In the genomic region with DNA sequence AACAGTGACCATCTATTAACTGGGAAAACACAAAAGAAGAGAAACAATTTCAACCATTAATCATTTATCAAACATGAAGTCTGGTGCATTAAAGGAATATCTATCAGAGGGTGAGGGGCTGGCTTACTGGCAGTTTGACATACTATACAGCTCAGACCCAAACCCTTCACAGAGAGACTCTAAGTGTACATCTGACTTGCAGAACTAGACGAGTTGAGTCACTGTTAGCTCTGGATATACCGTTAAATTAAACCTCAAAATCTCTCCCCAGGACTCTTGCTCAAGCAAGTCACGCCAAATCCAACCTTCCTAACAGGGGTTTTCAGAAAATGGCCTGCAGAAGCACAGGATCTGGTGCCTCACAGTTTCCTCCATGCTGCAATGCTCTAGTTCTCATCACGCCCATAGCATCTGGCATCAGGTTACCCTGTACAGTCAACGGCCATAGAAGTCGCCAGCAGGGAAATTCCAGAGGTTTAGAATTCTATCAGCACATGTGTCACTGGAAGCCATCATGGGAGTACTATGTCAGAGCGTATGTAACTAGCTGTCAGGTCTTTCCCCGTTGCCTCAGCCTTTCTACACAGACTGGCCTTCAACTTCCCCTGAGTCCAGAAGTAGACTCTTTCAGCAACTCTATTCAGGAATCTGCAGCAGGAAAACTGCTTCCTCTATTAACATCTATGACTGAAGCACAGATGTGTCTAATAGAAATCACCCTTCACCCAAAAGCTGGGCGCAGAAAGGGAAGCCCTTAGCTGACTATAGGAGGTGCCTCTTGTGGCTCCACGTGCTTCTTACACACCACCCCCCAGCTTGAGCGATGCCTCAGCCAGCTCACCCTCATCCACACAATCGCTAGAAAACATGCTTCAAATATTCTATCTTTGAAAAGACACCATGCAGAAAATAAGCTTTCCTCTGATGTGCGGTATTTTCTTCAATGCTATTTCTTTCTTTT, we compare ENCODE assay signal across 8 cellular contexts. TPM values are rescaled to one million over a fixed set of nuclear protein-coding genes. Genes with fewer than 3 reads are reported as not detected.
DNase-seq lines count a peak whose midpoint lies in the region; ATAC-seq and TF ChIP-seq lines count a peak whose summit lies in the region.

No MANE protein-coding gene starts in this region.

- H3K9me3 Mint-ChIP-seq in activated CD4-positive, alpha-beta T cell treated with anti-CD3 and anti-CD28 coated beads, Interleukin-2, amount 10 ng/mL, durations not matched to agents 24 days and 14 days = no peaks in the 10 kb centered on the region

- no peaks in the 10 kb centered on the region for H3K9me3 ChIP-seq in OCI-LY7 (ENCODE audit: low read length)

- peak; percentile 42 for ATAC-seq in esophagus mucosa
- ATAC-seq in HG03097 (IDR thresholded peaks at IDR 0.05; ENCODE audit: low FRiP score, unreplicated experiment) = no peak

- H2AFZ ChIP-seq in OCI-LY7 (ENCODE audit: low read length) = no peak overlapping the region

- no peak overlapping the region for H3K4me2 ChIP-seq in OCI-LY7 (ENCODE audit: low read length)

- TF ChIP-seq CTCF in OCI-LY7 (conservative IDR thresholded peaks at IDR 0.05; ENCODE audit: low read length) = no peak

- no peak overlapping the region for H3K27ac ChIP-seq in OCI-LY7 (ENCODE audit: low read depth, low read length, poor library complexity, severe bottlenecking)

- H4K20me1 ChIP-seq in OCI-LY7 (ENCODE audit: insufficient read depth, low read length) = peaks cover 18% of the 10 kb centered on the region; the same call in 1 of the 2 replicates

- DNase-seq in activated CD4-positive, alpha-beta T cell treated with anti-CD3 and anti-CD28 coated beads, Interleukin-2, amount 10 ng/mL, durations not matched to agents 24 days and 14 days = no peak
- no peak for DNase-seq in activated CD4-positive, alpha-beta T cell treated with anti-CD3 and anti-CD28 coated beads, Interleukin-2, amount 50 U/mL, for 4 hours
- no peak for DNase-seq in OCI-LY7 (ENCODE audit: low spot score)
- peak; percentile 55 for DNase-seq in stimulated activated CD8-positive, alpha-beta memory T cell treated with anti-CD3 and anti-CD28 coated beads, Interleukin-4, amount 100 ng/mL, for 48 hours
- no peak for DNase-seq in D341Med (ENCODE audit: low spot score)
- DNase-seq in ureter (ENCODE audit: low spot score) = no peak

- peaks cover 12% of the 10 kb centered on the region for H3K4me1 ChIP-seq in OCI-LY7 (ENCODE audit: insufficient read depth, low read length, poor library complexity, severe bottlenecking)

- peak overlapping the region; percentile 35 for H3K4me3 Mint-ChIP-seq in activated CD4-positive, alpha-beta T cell treated with anti-CD3 and anti-CD28 coated beads, Interleukin-2, amount 10 ng/mL, durations not matched to agents 24 days and 14 days

- no peaks in the 10 kb centered on the region for H3K9me2 ChIP-seq in OCI-LY7 (ENCODE audit: insufficient read depth, low read length)

- peaks cover 49% of the 10 kb centered on the region for H3K4me1 Mint-ChIP-seq in activated CD4-positive, alpha-beta T cell treated with anti-CD3 and anti-CD28 coated beads, Interleukin-2, amount 10 ng/mL, durations not matched to agents 24 days and 14 days

- POLR2A ChIA-PET in OCI-LY7 (lab: Charles Lee) = interaction anchor here (0.7 to 1.0 kb wide), 3 partner anchors 9 kb away, joined by 3 to 10 read pairs (median 4); a partner anchor contains a TSS

- peaks cover 46% of the 10 kb centered on the region; the same call in 1 of the 2 replicates for H3K79me2 ChIP-seq in OCI-LY7 (ENCODE audit: insufficient read depth, low read depth, low read length)

- peaks cover 87% of the 10 kb centered on the region for H3K36me3 ChIP-seq in OCI-LY7 (ENCODE audit: insufficient read depth, low read length)

- H3K27me3 Mint-ChIP-seq in activated CD4-positive, alpha-beta T cell treated with anti-CD3 and anti-CD28 coated beads, Interleukin-2, amount 10 ng/mL, durations not matched to agents 24 days and 14 days = no peaks in the 10 kb centered on the region

- peaks cover 77% of the 10 kb centered on the region for H3K36me3 Mint-ChIP-seq in activated CD4-positive, alpha-beta T cell treated with anti-CD3 and anti-CD28 coated beads, Interleukin-2, amount 10 ng/mL, durations not matched to agents 24 days and 14 days (ENCODE audit: low read depth)

- BruUV-seq in OCI-LY7 (replicated peaks; lab: Mats Ljungman, UMichigan) = TSS peak; percentile 16

- H3K4me3 ChIP-seq in OCI-LY7 (ENCODE audit: low read depth, low read length, poor library complexity, severe bottlenecking) = no peak overlapping the region

- intact Hi-C loops in activated CD4-positive, alpha-beta T cell treated with anti-CD3 and anti-CD28 coated beads, Interleukin-2, amount 10 ng/mL, durations not matched to agents 24 days and 14 days (cut with micrococcal nuclease) = loop anchor here (1.0 kb wide), 1 partner anchor 8 kb away; no protein-coding TSS in a partner anchor
- intact Hi-C loops in OCI-LY7 (cut with micrococcal nuclease; ENCODE audit: unreplicated experiment) = no loop called here

- CTCF ChIA-PET in OCI-LY7 (lab: Charles Lee; ENCODE audit: unreplicated experiment) = interaction anchor here (1.3 kb wide), 1 partner anchor 8 kb away, joined by 3 read pairs; no protein-coding TSS in a partner anchor

- peak overlapping the region; percentile 89 for H3K27ac Mint-ChIP-seq in activated CD4-positive, alpha-beta T cell treated with anti-CD3 and anti-CD28 coated beads, Interleukin-2, amount 10 ng/mL, durations not matched to agents 24 days and 14 days

RNA-seq across cellular contexts. Expression of a gene that starts 9.3 kb away (rescaled TPM):
- 89.6 and 94.1 TPM in 2 replicates for total RNA-seq in activated CD4-positive, alpha-beta T cell treated with anti-CD3 and anti-CD28 coated beads, Interleukin-2, amount 10 ng/mL, durations not matched to agents 24 days and 14 days
- total RNA-seq in OCI-LY7 (2014; rRNA removed; shearing (Covaris generic)) = 74.4 and 78.6 TPM in 2 replicates
- total RNA-seq in OCI-LY7 (2022) = 76.9 and 86.6 TPM in 2 replicates
- total RNA-seq in esophagus mucosa = 31.0 TPM
- total RNA-seq in ureter = 135 TPM

RNA-seq across cellular contexts. Expression of a gene that starts 35.8 kb away (rescaled TPM):
- 21.0 and 25.0 TPM in 2 replicates for total RNA-seq in activated CD4-positive, alpha-beta T cell treated with anti-CD3 and anti-CD28 coated beads, Interleukin-2, amount 10 ng/mL, durations not matched to agents 24 days and 14 days
- total RNA-seq in OCI-LY7 (2014; rRNA removed; shearing (Covaris generic)) = 5.9 and 14.1 TPM in 2 replicates
- total RNA-seq in OCI-LY7 (2022) = 19.2 and 19.9 TPM in 2 replicates
- total RNA-seq in esophagus mucosa = 77.9 TPM
- 39.6 TPM for total RNA-seq in ureter

RNA-seq across cellular contexts. Expression of a gene that starts 36.1 kb away (rescaled TPM):
- total RNA-seq in activated CD4-positive, alpha-beta T cell treated with anti-CD3 and anti-CD28 coated beads, Interleukin-2, amount 10 ng/mL, durations not matched to agents 24 days and 14 days = 16.7 and 18.2 TPM in 2 replicates
- 12.0 and 22.1 TPM in 2 replicates for total RNA-seq in OCI-LY7 (2014; rRNA removed; shearing (Covaris generic))
- total RNA-seq in OCI-LY7 (2022) (18.5 and 21.8 TPM in 2 replicates), esophagus mucosa (8.1 TPM), ureter (23.3 TPM)
